29 cellular contexts compared by ENCODE assay signal in genomic region chr2:225739328-225739727, GRCh38.
"Had no signal": no experiment of that assay in that cellular context is flagged by ENCODE, and none has a peak within 500 bp of the region (broad histone marks: within the 10 kb centered on the region; RNA-seq: fewer than 3 reads in every experiment).

No MANE protein-coding gene starts in this region.

- H2AFZ ChIP-seq: hepatocyte had no signal

- H3K79me2 ChIP-seq: hepatocyte had no signal

- H3K4me3 ChIP-seq: coronary artery, gastroesophageal sphincter, hepatocyte, ovary, skin epidermis, stomach, thyroid gland, upper lobe of left lung, vagina had no signal

- H3K4me1 ChIP-seq: stomach, thyroid gland, upper lobe of left lung had no signal

- ATAC-seq: effector memory CD8-positive, alpha-beta T cell; gastroesophageal sphincter; left colon; sciatic nerve had no signal

- FAIRE-seq: astrocyte, kidney had no signal

- DNase-seq: activated CD4-positive, alpha-beta memory T cell treated with anti-CD3 and anti-CD28 coated beads for 36 hours; activated CD4-positive, alpha-beta T cell treated with anti-CD3 and anti-CD28 coated beads, Interleukin-2, amount 10 ng/mL, durations not matched to agents 24 days and 14 days; activated CD4-positive, CD25-positive, alpha-beta regulatory T cell treated with anti-CD3 and anti-CD28 coated beads, Interleukin-2, amount 50 U/mL, for 72 hours; activated CD8-positive, alpha-beta memory T cell treated with anti-CD3 and anti-CD28 coated beads, Interleukin-2, amount 50 U/mL, for 4 hours; activated gamma-delta T cell treated with Interleukin-2 at 50 U/mL for 16 hours; activated naive CD4-positive, alpha-beta T cell treated with anti-CD3 and anti-CD28 coated beads, Interleukin-2, amount 50 U/mL, for 16 hours; activated T-cell treated with anti-CD3 and anti-CD28 coated beads, Interleukin-2, amount 50 U/mL, for 1 hour; amniotic stem cell; brain microvascular endothelial cell; effector memory CD8-positive, alpha-beta T cell; kidney; left colon; mammary epithelial cell; naive B cell; ovary; stimulated activated CD4-positive, alpha-beta T cell treated with anti-CD3 and anti-CD28 coated beads, Interleukin-12 subunit alpha, Interleukin-12 subunit beta, amount 100 ng/mL, for 4 hours; stimulated activated CD4-positive, alpha-beta T cell treated with anti-CD3 and anti-CD28 coated beads, Interleukin-4, amount 100 ng/mL, for 4 hours; stimulated activated CD8-positive, alpha-beta memory T cell treated with anti-CD3 and anti-CD28 coated beads, Interleukin-4, amount 100 ng/mL, for 48 hours; stomach; T-helper 9 cell; thyroid gland; upper lobe of left lung had no signal

- H3K4me2 ChIP-seq: hepatocyte had no signal

- H3K9me3 ChIP-seq: gastroesophageal sphincter, ovary, thyroid gland, upper lobe of left lung, vagina had no signal

- H3K27ac ChIP-seq: brain microvascular endothelial cell, coronary artery, gastroesophageal sphincter, hepatocyte, ovary, skin epidermis, stomach, thyroid gland, upper lobe of left lung, vagina had no signal

- H3K27me3 ChIP-seq: brain microvascular endothelial cell, gastroesophageal sphincter, hepatocyte, ovary, stomach, thyroid gland, upper lobe of left lung, vagina had no signal

- H3K36me3 ChIP-seq: brain microvascular endothelial cell, gastroesophageal sphincter, ovary, stomach, thyroid gland, upper lobe of left lung, vagina had no signal
